ENCODE assay signal across 1 cellular context in genomic region chr11:68030318-68031135, GRCh38.
A peak's percentile ranks its signal among the peaks of the same experiment; 100 is the strongest.
TF ChIP-seq lines count a peak whose summit lies in the region.

Gene NDUFS8 (plus strand): TSS chr11:68030681. CDS start chr11:68032152, 1,471 bp downstream.

TF ChIP-seq in K562, 482 proteins besides CTCF, POLR2A, EP300 and RAD21 (continued from another document and continues in another):
- TF ChIP-seq CHD7 (IDR thresholded peaks at IDR 0.05; ENCODE audit: low read depth, low read length): no peak
- no peak for TF ChIP-seq RBM17 (IDR thresholded peaks at IDR 0.05; ENCODE audit: borderline replicate concordance, low read depth, low read length)
- TF ChIP-seq JUNB (CRISPR knock-in tag; conservative IDR thresholded peaks at IDR 0.05): no peak
- TF ChIP-seq SNIP1 (IDR thresholded peaks at IDR 0.05; ENCODE audit: low read depth): no peak
- no peak for TF ChIP-seq ZNF217 (CRISPR knock-in tag; IDR thresholded peaks at IDR 0.05)
- no peak for TF ChIP-seq ZNF592 (IDR thresholded peaks at IDR 0.05)
- peak; percentile 60 for TF ChIP-seq POLR2B (IDR thresholded peaks at IDR 0.05; ENCODE audit: low read depth, partially characterized antibody)
- no peak for TF ChIP-seq TEAD2 (tag; IDR thresholded peaks at IDR 0.05)
- no peak for TF ChIP-seq ZNF253 (CRISPR knock-in tag; conservative IDR thresholded peaks at IDR 0.05)
- no peak for TF ChIP-seq BCL6 (CRISPR knock-in tag; IDR thresholded peaks at IDR 0.05)
- no peak for TF ChIP-seq NFATC3 (IDR thresholded peaks at IDR 0.05)
- no peak for TF ChIP-seq ZNF347 (CRISPR knock-in tag; IDR thresholded peaks at IDR 0.05; ENCODE audit: low read depth)
- no peak for TF ChIP-seq ZNF239 (CRISPR knock-in tag; IDR thresholded peaks at IDR 0.05)
- TF ChIP-seq ZNF696 (CRISPR knock-in tag; conservative IDR thresholded peaks at IDR 0.05): no peak
- TF ChIP-seq FOS (IDR thresholded peaks at IDR 0.05; ENCODE audit: extremely low read depth, insufficient read length): peak; percentile 92
- TF ChIP-seq ZNF324 (CRISPR knock-in tag; IDR thresholded peaks at IDR 0.05): no peak
- no peak for TF ChIP-seq ZNF146 (CRISPR knock-in tag; IDR thresholded peaks at IDR 0.05; ENCODE audit: unreplicated experiment)
- TF ChIP-seq STAT6 (CRISPR knock-in tag; IDR thresholded peaks at IDR 0.05): 0 out of 2 replicates have a peak, but pooled peaks have one; percentile 30
- no peak for TF ChIP-seq FOXA3 (CRISPR knock-in tag; conservative IDR thresholded peaks at IDR 0.05 in 1 of 2, IDR thresholded peaks at IDR 0.05 in 1 of 2)
- TF ChIP-seq ATF3 (IDR thresholded peaks at IDR 0.05): no peak
- TF ChIP-seq ATF3 (CRISPR knock-in tag; conservative IDR thresholded peaks at IDR 0.05): no peak
- 0 out of 2 replicates have a peak, but pooled peaks have one; percentile 67 for TF ChIP-seq KAT7 (CRISPR knock-in tag; IDR thresholded peaks at IDR 0.05; ENCODE audit: borderline replicate concordance)
- no peak for TF ChIP-seq TEAD4 (IDR thresholded peaks at IDR 0.05; ENCODE audit: low read length)
- TF ChIP-seq TEAD4 (CRISPR knock-in tag; IDR thresholded peaks at IDR 0.05; ENCODE audit: borderline replicate concordance): no peak
- TF ChIP-seq ETS1 (conservative IDR thresholded peaks at IDR 0.05; ENCODE audit: control insufficient read depth, low read depth, low read length): peak; percentile 70; the same call in 1 of the 2 replicates
- no peak for TF ChIP-seq E2F5 (CRISPR knock-in tag; IDR thresholded peaks at IDR 0.05)
- peak; percentile 38; the same call in 1 of the 2 replicates for TF ChIP-seq GMEB1 (CRISPR knock-in tag; IDR thresholded peaks at IDR 0.05)
- TF ChIP-seq ZBTB12 (CRISPR knock-in tag; IDR thresholded peaks at IDR 0.05): no peak
- TF ChIP-seq ZFP30 (CRISPR knock-in tag; IDR thresholded peaks at IDR 0.05; ENCODE audit: borderline replicate concordance): no peak
- TF ChIP-seq KDM5B (IDR thresholded peaks at IDR 0.05; ENCODE audit: insufficient replicate concordance, low read depth, low read length): peak; percentile 68
